Comparison of ENCODE assay signal across 11 cellular contexts in genomic region chr3:181623924-181624694, GRCh38.
DNase-seq lines count a peak whose midpoint lies in the region; ATAC-seq and TF ChIP-seq lines count a peak whose summit lies in the region.
"Had no signal": no experiment of that assay in that cellular context is flagged by ENCODE, and none has a peak within 500 bp of the region (broad histone marks: within the 10 kb centered on the region; RNA-seq: fewer than 3 reads in every experiment).

No MANE protein-coding gene starts in this region.

- H3K27me3 ChIP-seq in BLaER1 treated with 17β-estradiol and CSF1 and Interleukin-3, amounts not matched to agents 10 nM and 100 nM = no peaks in the 10 kb centered on the region
- no peaks in the 10 kb centered on the region; the same call in 1 of the 2 replicates for H3K27me3 ChIP-seq in PC-3 (ENCODE audit: low read length)

- no TSS peak for BruUV-seq in PC-3 (replicated peaks; lab: Mats Ljungman, UMichigan)

- no peak overlapping the region for H3K9ac ChIP-seq in BLaER1 treated with 17β-estradiol and CSF1 and Interleukin-3, amounts not matched to agents 10 nM and 100 nM
- H3K9ac ChIP-seq in PC-3 (ENCODE audit: low read length) = no peak overlapping the region

- no peaks in the 10 kb centered on the region for H3K36me3 ChIP-seq in BLaER1 treated with 17β-estradiol and CSF1 and Interleukin-3, amounts not matched to agents 10 nM and 100 nM
- H3K36me3 ChIP-seq in PC-3 (ENCODE audit: low read depth, low read length) = no peaks in the 10 kb centered on the region

- peaks cover 10 to 39% (median 14%) of the 10 kb centered on the region in 10 experiments; a peak in 19 of 20 replicates for H3K4me1 ChIP-seq in BLaER1 treated with 17β-estradiol and CSF1 and Interleukin-3, amounts not matched to agents 10 nM and 100 nM
- peaks cover 24% of the 10 kb centered on the region for H3K4me1 ChIP-seq in PC-3 (ENCODE audit: insufficient read depth, low read length)

- no peak overlapping the region for H3K4me3 ChIP-seq in BLaER1 treated with 17β-estradiol and CSF1 and Interleukin-3, amounts not matched to agents 10 nM and 100 nM
- no peak overlapping the region for H3K4me3 ChIP-seq in PC-3 (ENCODE audit: low read length)
- H3K4me3 ChIP-seq in fibroblast of the aortic adventitia (ENCODE audit: low read depth, low read length) = no peak overlapping the region
- H3K4me3 ChIP-seq in lower leg skin (ENCODE audit: low read depth, poor library complexity, severe bottlenecking) = no peak overlapping the region

- H3K9me3 ChIP-seq in BLaER1 treated with 17β-estradiol and CSF1 and Interleukin-3, amounts not matched to agents 10 nM and 100 nM (replicated peaks in 1 of 11) = no peaks in the 10 kb centered on the region
- H3K9me3 ChIP-seq in PC-3 (ENCODE audit: low read length) = no peaks in the 10 kb centered on the region

- H3F3A ChIP-seq in PC-3 (ENCODE audit: low read length, unreplicated experiment) = no peaks in the 10 kb centered on the region

- TF ChIP-seq POLR2A in lower leg skin (IDR thresholded peaks at IDR 0.05) = no peak

- no peak overlapping the region for H2AFZ ChIP-seq in PC-3 (ENCODE audit: low read length)

- H4K20me1 ChIP-seq in BLaER1 treated with 17β-estradiol and CSF1 and Interleukin-3, amounts not matched to agents 10 nM and 100 nM = no peaks in the 10 kb centered on the region
- H4K20me1 ChIP-seq in PC-3 (ENCODE audit: low read length) = no peaks in the 10 kb centered on the region

- DNase-seq in HT-29 (ENCODE audit: low spot score) (peak; percentile 18), PC-3 (peak; percentile 68), fibroblast of the aortic adventitia (ENCODE audit: low read depth) (peak; percentile 51), NCI-H446 treated with DMSO at 0.1 percent for 48 hours (lab: John Stamatoyannopoulos, UW) (no peak), lower leg skin (ENCODE audit: low spot score in 2 of 2) (no peak), NCI-H526 (lab: John Stamatoyannopoulos, UW) (no peak)
- no peak for DNase-seq in activated CD4-positive, CD25-positive, alpha-beta regulatory T cell (lab: John Stamatoyannopoulos, UW)
- DNase-seq: activated CD4-positive, alpha-beta T cell treated with anti-CD3 and anti-CD28 coated beads for 4 hours; activated naive CD4-positive, alpha-beta T cell treated with anti-CD3 and anti-CD28 coated beads for 36 hours had no signal

- ATAC-seq in PC-3 = peak; percentile 37
- ATAC-seq: left lobe of liver had no signal

- TF ChIP-seq CTCF in PC-3 (conservative IDR thresholded peaks at IDR 0.05; ENCODE audit: low read depth, low read length) = no peak
- TF ChIP-seq CTCF in fibroblast of the aortic adventitia (IDR thresholded peaks at IDR 0.05; ENCODE audit: insufficient read depth, low read length) = no peak
- no peak for TF ChIP-seq CTCF in lower leg skin (IDR thresholded peaks at IDR 0.05)

- intact Hi-C loops in PC-3 (cut with micrococcal nuclease) (no loop called here), lower leg skin (cut with DNase I; ENCODE audit: low total_unique reads) (no loop called here)

- H3K9me2 ChIP-seq in PC-3 (replicated peaks; ENCODE audit: low read length) = no peaks in the 10 kb centered on the region

- POLR2A ChIA-PET in PC-3 (lab: Charles Lee; ENCODE audit: unreplicated experiment) = no interaction called here

- CTCF ChIA-PET in PC-3 (lab: Charles Lee) = no interaction called here

- peak overlapping the region; percentile 8 to 76 (median 41); a peak in 18 of 22 replicates for H3K4me2 ChIP-seq in BLaER1 treated with 17β-estradiol and CSF1 and Interleukin-3, amounts not matched to agents 10 nM and 100 nM
- H3K4me2 ChIP-seq in PC-3 (ENCODE audit: low read length) = peak overlapping the region; percentile 9; the same call in 1 of the 2 replicates

- WGBS in lower leg skin, 2 donors = 30 to 32% methylated on average over 4 of the region's 4 CpGs

- H3K79me2 ChIP-seq in PC-3 (ENCODE audit: low read length) = no peaks in the 10 kb centered on the region

- H3K27ac ChIP-seq in BLaER1 treated with 17β-estradiol and CSF1 and Interleukin-3, amounts not matched to agents 10 nM and 100 nM = no peak overlapping the region
- H3K27ac ChIP-seq in PC-3 (ENCODE audit: low read length) = no peak overlapping the region

Comparison
In these comparisons a context has a peak if more than half of its experiments do, and no peak if none do; other contexts are left out.
1. DNase-seq: peak in HT-29 (single experiment), PC-3 (single experiment) and fibroblast of the aortic adventitia (single experiment); none in activated CD4-positive, CD25-positive, alpha-beta regulatory T cell (0 of 4), NCI-H446 treated with DMSO at 0.1 percent for 48 hours (single experiment), lower leg skin (0 of 2) and NCI-H526 (0 of 2).